9 cellular contexts compared by ENCODE assay signal in genomic region chr15:39411102-39411989, GRCh38.
DNase-seq lines count a peak whose midpoint lies in the region; ATAC-seq, FAIRE-seq and TF ChIP-seq lines count a peak whose summit lies in the region.
"Had no signal": no experiment of that assay in that cellular context is flagged by ENCODE, and none has a peak within 500 bp of the region (broad histone marks: within the 10 kb centered on the region; RNA-seq: fewer than 3 reads in every experiment).

No MANE protein-coding gene starts in this region.

- H3K27me3 Mint-ChIP-seq in osteocyte (ENCODE audit: unreplicated experiment) = no peaks in the 10 kb centered on the region

- TF ChIP-seq CTCF in bronchial epithelial cell (IDR thresholded peaks at IDR 0.05; ENCODE audit: insufficient read depth, low read length, severe bottlenecking) = no peak
- no peak for TF ChIP-seq CTCF in osteocyte (IDR thresholded peaks at IDR 0.05)
- TF ChIP-seq CTCF in left lung (IDR thresholded peaks at IDR 0.05) = no peak

- H3K36me3 ChIP-seq in bronchial epithelial cell (ENCODE audit: control insufficient read depth, insufficient read depth, low read length) = no peaks in the 10 kb centered on the region
- no peaks in the 10 kb centered on the region for H3K36me3 ChIP-seq in left lung

- ATAC-seq in GM21367 (IDR thresholded peaks at IDR 0.05; ENCODE audit: unreplicated experiment) = peak; percentile 92
- ATAC-seq in HG03354 (IDR thresholded peaks at IDR 0.05; ENCODE audit: poor library complexity, severe bottlenecking, unreplicated experiment) = peak; percentile 93
- no peak for ATAC-seq in left cardiac atrium
- ATAC-seq in left lung = no peak

- H3K9me3 Mint-ChIP-seq in osteocyte (ENCODE audit: unreplicated experiment) = no peaks in the 10 kb centered on the region
- H3K9me3 Mint-ChIP-seq: activated naive CD8-positive, alpha-beta T cell treated with anti-CD3 and anti-CD28 coated beads, Interleukin-2, amount 10 ng/mL, durations not matched to agents 7 days and 5 days had no signal

- no peak overlapping the region for H3K27ac Mint-ChIP-seq in osteocyte (ENCODE audit: unreplicated experiment)
- H3K27ac Mint-ChIP-seq: activated naive CD8-positive, alpha-beta T cell treated with anti-CD3 and anti-CD28 coated beads, Interleukin-2, amount 10 ng/mL, durations not matched to agents 7 days and 5 days had no signal

- intact Hi-C loops in left cardiac atrium (cut with DNase I) = no loop called here
- intact Hi-C loops in left lung (cut with DNase I) = no loop called here

- H3K4me1 Mint-ChIP-seq in osteocyte (ENCODE audit: unreplicated experiment) = peaks cover 8% of the 10 kb centered on the region

- H3K27me3 ChIP-seq in bronchial epithelial cell (ENCODE audit: control insufficient read depth, insufficient read depth, low read length) (no peaks in the 10 kb centered on the region), left lung (no peaks in the 10 kb centered on the region)

- H3K27ac ChIP-seq in left lung = peak overlapping the region in 1 of 2 donors; percentile 53

- no peaks in the 10 kb centered on the region for H3K36me3 Mint-ChIP-seq in osteocyte (ENCODE audit: unreplicated experiment)
- H3K36me3 Mint-ChIP-seq: activated naive CD8-positive, alpha-beta T cell treated with anti-CD3 and anti-CD28 coated beads, Interleukin-2, amount 10 ng/mL, durations not matched to agents 7 days and 5 days had no signal

- DNase-seq in GM12892 (ENCODE audit: insufficient read length) = no peak
- DNase-seq in bronchial epithelial cell (ENCODE audit: low read depth) = peak; percentile 77
- no peak for DNase-seq in osteocyte (ENCODE audit: extremely low spot score, unreplicated experiment)
- DNase-seq in left cardiac atrium = no peak
- DNase-seq in left lung = no peak
- DNase-seq in NCI-H748 treated with DMSO at 0.1 percent for 48 hours (lab: John Stamatoyannopoulos, UW) = no peak
- DNase-seq: activated naive CD8-positive, alpha-beta T cell treated with anti-CD3 and anti-CD28 coated beads, Interleukin-2, amount 10 ng/mL, durations not matched to agents 7 days and 5 days had no signal

- H3K9me3 ChIP-seq in left lung = no peaks in the 10 kb centered on the region

- H3K4me3 Mint-ChIP-seq in osteocyte (ENCODE audit: unreplicated experiment) = no peak overlapping the region
- H3K4me3 Mint-ChIP-seq: activated naive CD8-positive, alpha-beta T cell treated with anti-CD3 and anti-CD28 coated beads, Interleukin-2, amount 10 ng/mL, durations not matched to agents 7 days and 5 days had no signal

- no peak for TF ChIP-seq POLR2A in GM12892 (IDR thresholded peaks at IDR 0.05; ENCODE audit: low read depth, low read length)

- peaks cover 0 to 37% of the 10 kb centered on the region in 2 donors for H3K4me1 ChIP-seq in left lung

- H3K4me3 ChIP-seq in bronchial epithelial cell (ENCODE audit: low read depth, low read length) (no peak overlapping the region), left lung (no peak overlapping the region)

- FAIRE-seq in GM12892 (lab: Jason Lieb, UNC) = peak; percentile 84
- peak; percentile 88 for FAIRE-seq in bronchial epithelial cell (lab: Jason Lieb, UNC)

Comparison
In these comparisons a context has a peak if more than half of its experiments do, and no peak if none do; other contexts are left out.
1. ATAC-seq: peak in GM21367 (single experiment) and HG03354 (single experiment); none in left cardiac atrium (0 of 2) and left lung (single experiment).